Comparison of ENCODE assay signal across 2 cellular contexts in the genomic region with DNA sequence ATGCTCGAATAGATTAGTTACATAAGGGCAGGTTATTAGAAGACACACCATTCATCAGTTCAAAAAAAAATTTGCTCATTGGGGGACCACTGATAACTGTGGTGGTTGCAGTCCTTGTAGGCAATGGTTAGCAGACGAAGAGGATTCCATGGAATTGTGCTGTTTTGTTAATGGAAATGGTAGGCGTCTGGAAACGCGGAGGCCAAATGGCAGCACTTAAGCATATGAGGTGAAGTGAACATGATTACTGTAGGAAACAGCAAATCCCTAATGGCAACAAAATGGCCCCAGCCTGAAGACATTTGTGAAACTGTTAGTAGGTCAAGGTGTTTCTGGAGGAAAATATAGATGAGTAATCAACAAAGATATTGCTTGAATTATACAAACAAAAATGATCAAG.
A peak's percentile ranks its signal among the peaks of the same experiment; 100 is the strongest.
TF ChIP-seq lines count a peak whose summit lies in the region.

No MANE protein-coding gene starts in this region.

TF ChIP-seq in H1, 55 proteins besides CTCF, POLR2A, EP300 and RAD21:
- TF ChIP-seq CEBPB (IDR thresholded peaks at IDR 0.05; ENCODE audit: low read depth, low read length), result no peak
- TF ChIP-seq, protein P1, sequence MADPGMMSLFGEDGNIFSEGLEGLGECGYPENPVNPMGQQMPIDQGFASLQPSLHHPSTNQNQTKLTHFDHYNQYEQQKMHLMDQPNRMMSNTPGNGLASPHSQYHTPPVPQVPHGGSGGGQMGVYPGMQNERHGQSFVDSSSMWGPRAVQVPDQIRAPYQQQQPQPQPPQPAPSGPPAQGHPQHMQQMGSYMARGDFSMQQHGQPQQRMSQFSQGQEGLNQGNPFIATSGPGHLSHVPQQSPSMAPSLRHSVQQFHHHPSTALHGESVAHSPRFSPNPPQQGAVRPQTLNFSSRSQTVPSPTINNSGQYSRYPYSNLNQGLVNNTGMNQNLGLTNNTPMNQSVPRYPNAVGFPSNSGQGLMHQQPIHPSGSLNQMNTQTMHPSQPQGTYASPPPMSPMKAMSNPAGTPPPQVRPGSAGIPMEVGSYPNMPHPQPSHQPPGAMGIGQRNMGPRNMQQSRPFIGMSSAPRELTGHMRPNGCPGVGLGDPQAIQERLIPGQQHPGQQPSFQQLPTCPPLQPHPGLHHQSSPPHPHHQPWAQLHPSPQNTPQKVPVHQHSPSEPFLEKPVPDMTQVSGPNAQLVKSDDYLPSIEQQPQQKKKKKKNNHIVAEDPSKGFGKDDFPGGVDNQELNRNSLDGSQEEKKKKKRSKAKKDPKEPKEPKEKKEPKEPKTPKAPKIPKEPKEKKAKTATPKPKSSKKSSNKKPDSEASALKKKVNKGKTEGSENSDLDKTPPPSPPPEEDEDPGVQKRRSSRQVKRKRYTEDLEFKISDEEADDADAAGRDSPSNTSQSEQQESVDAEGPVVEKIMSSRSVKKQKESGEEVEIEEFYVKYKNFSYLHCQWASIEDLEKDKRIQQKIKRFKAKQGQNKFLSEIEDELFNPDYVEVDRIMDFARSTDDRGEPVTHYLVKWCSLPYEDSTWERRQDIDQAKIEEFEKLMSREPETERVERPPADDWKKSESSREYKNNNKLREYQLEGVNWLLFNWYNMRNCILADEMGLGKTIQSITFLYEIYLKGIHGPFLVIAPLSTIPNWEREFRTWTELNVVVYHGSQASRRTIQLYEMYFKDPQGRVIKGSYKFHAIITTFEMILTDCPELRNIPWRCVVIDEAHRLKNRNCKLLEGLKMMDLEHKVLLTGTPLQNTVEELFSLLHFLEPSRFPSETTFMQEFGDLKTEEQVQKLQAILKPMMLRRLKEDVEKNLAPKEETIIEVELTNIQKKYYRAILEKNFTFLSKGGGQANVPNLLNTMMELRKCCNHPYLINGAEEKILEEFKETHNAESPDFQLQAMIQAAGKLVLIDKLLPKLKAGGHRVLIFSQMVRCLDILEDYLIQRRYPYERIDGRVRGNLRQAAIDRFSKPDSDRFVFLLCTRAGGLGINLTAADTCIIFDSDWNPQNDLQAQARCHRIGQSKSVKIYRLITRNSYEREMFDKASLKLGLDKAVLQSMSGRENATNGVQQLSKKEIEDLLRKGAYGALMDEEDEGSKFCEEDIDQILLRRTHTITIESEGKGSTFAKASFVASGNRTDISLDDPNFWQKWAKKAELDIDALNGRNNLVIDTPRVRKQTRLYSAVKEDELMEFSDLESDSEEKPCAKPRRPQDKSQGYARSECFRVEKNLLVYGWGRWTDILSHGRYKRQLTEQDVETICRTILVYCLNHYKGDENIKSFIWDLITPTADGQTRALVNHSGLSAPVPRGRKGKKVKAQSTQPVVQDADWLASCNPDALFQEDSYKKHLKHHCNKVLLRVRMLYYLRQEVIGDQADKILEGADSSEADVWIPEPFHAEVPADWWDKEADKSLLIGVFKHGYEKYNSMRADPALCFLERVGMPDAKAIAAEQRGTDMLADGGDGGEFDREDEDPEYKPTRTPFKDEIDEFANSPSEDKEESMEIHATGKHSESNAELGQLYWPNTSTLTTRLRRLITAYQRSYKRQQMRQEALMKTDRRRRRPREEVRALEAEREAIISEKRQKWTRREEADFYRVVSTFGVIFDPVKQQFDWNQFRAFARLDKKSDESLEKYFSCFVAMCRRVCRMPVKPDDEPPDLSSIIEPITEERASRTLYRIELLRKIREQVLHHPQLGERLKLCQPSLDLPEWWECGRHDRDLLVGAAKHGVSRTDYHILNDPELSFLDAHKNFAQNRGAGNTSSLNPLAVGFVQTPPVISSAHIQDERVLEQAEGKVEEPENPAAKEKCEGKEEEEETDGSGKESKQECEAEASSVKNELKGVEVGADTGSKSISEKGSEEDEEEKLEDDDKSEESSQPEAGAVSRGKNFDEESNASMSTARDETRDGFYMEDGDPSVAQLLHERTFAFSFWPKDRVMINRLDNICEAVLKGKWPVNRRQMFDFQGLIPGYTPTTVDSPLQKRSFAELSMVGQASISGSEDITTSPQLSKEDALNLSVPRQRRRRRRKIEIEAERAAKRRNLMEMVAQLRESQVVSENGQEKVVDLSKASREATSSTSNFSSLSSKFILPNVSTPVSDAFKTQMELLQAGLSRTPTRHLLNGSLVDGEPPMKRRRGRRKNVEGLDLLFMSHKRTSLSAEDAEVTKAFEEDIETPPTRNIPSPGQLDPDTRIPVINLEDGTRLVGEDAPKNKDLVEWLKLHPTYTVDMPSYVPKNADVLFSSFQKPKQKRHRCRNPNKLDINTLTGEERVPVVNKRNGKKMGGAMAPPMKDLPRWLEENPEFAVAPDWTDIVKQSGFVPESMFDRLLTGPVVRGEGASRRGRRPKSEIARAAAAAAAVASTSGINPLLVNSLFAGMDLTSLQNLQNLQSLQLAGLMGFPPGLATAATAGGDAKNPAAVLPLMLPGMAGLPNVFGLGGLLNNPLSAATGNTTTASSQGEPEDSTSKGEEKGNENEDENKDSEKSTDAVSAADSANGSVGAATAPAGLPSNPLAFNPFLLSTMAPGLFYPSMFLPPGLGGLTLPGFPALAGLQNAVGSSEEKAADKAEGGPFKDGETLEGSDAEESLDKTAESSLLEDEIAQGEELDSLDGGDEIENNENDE (IDR thresholded peaks at IDR 0.05; ENCODE audit: insufficient replicate concordance, low read length), result no peak
- no peak for TF ChIP-seq HDAC2 (IDR thresholded peaks at IDR 0.05; ENCODE audit: borderline replicate concordance in 1 of 2, low read depth in 2 of 2, low read length in 2 of 2)
- no peak for TF ChIP-seq NANOG (IDR thresholded peaks at IDR 0.05; ENCODE audit: insufficient read depth, low read depth, low read length, poor library complexity, severe bottlenecking)
- no peak for TF ChIP-seq BRCA1 (IDR thresholded peaks at IDR 0.05; ENCODE audit: low read depth, low read length)
- TF ChIP-seq RNF2 (IDR thresholded peaks at IDR 0.05; ENCODE audit: borderline replicate concordance, low read depth, low read length, missing control alignments, poor library complexity, severe bottlenecking), result no peak
- TF ChIP-seq PHF8 (conservative IDR thresholded peaks at IDR 0.05; ENCODE audit: low read depth, low read length), result no peak
- no peak for TF ChIP-seq SP1 (IDR thresholded peaks at IDR 0.05; ENCODE audit: low read depth, low read length)
- TF ChIP-seq ASH2L (IDR thresholded peaks at IDR 0.05; ENCODE audit: low read length), result no peak
- no peak for TF ChIP-seq POLR2AphosphoS5 (IDR thresholded peaks at IDR 0.05; ENCODE audit: low read depth, low read length)
- TF ChIP-seq SP4 (IDR thresholded peaks at IDR 0.05; ENCODE audit: low read length), result no peak
- no peak for TF ChIP-seq TBP (IDR thresholded peaks at IDR 0.05; ENCODE audit: low read depth, low read length)
- no peak for TF ChIP-seq CBX5 (IDR thresholded peaks at IDR 0.05; ENCODE audit: low read depth, low read length)

TF ChIP-seq in neural cell, 6 proteins besides CTCF, POLR2A, EP300 and RAD21:
- TF ChIP-seq, protein P2, sequence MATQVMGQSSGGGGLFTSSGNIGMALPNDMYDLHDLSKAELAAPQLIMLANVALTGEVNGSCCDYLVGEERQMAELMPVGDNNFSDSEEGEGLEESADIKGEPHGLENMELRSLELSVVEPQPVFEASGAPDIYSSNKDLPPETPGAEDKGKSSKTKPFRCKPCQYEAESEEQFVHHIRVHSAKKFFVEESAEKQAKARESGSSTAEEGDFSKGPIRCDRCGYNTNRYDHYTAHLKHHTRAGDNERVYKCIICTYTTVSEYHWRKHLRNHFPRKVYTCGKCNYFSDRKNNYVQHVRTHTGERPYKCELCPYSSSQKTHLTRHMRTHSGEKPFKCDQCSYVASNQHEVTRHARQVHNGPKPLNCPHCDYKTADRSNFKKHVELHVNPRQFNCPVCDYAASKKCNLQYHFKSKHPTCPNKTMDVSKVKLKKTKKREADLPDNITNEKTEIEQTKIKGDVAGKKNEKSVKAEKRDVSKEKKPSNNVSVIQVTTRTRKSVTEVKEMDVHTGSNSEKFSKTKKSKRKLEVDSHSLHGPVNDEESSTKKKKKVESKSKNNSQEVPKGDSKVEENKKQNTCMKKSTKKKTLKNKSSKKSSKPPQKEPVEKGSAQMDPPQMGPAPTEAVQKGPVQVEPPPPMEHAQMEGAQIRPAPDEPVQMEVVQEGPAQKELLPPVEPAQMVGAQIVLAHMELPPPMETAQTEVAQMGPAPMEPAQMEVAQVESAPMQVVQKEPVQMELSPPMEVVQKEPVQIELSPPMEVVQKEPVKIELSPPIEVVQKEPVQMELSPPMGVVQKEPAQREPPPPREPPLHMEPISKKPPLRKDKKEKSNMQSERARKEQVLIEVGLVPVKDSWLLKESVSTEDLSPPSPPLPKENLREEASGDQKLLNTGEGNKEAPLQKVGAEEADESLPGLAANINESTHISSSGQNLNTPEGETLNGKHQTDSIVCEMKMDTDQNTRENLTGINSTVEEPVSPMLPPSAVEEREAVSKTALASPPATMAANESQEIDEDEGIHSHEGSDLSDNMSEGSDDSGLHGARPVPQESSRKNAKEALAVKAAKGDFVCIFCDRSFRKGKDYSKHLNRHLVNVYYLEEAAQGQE (IDR thresholded peaks at IDR 0.05; ENCODE audit: borderline replicate concordance), result peak; percentile 59
- TF ChIP-seq EZH2 (IDR thresholded peaks at IDR 0.05; ENCODE audit: borderline replicate concordance, insufficient read depth, low read length, poor library complexity, severe bottlenecking) (no peak), POLR2AphosphoS5 (IDR thresholded peaks at IDR 0.05) (peak; percentile 44), MXI1 (conservative IDR thresholded peaks at IDR 0.05; ENCODE audit: poor library complexity, severe bottlenecking) (no peak), SMC3 (conservative IDR thresholded peaks at IDR 0.05; ENCODE audit: poor library complexity) (no peak), TAF1 (IDR thresholded peaks at IDR 0.05; ENCODE audit: low read depth) (no peak)
